8 cellular contexts compared by ENCODE assay signal in genomic region chr6:150865043-150865405, GRCh38. TPM values are rescaled to one million over a fixed set of nuclear protein-coding genes. Genes with fewer than 3 reads are reported as not detected.
DNase-seq lines count a peak whose midpoint lies in the region; ATAC-seq and TF ChIP-seq lines count a peak whose summit lies in the region.

No MANE protein-coding gene starts in this region.

- no peak for TF ChIP-seq POLR2A in right lobe of liver (IDR thresholded peaks at IDR 0.05)

- no peaks in the 10 kb centered on the region for H3K36me3 ChIP-seq in cardiac muscle cell
- H3K36me3 ChIP-seq in right lobe of liver, result no peaks in the 10 kb centered on the region
- no peaks in the 10 kb centered on the region for H3K36me3 ChIP-seq in upper lobe of right lung

- no peak for ATAC-seq in Right ventricle myocardium inferior
- no peak for ATAC-seq in right lobe of liver
- no peak for ATAC-seq in upper lobe of right lung
- ATAC-seq in GM21529 (IDR thresholded peaks at IDR 0.05; ENCODE audit: unreplicated experiment), result no peak
- no peak for ATAC-seq in GM19328 (IDR thresholded peaks at IDR 0.05; ENCODE audit: unreplicated experiment)

- H3K9me3 ChIP-seq in cardiac muscle cell (ENCODE audit: low read depth) (no peaks in the 10 kb centered on the region), right lobe of liver (no peaks in the 10 kb centered on the region), upper lobe of right lung (no peaks in the 10 kb centered on the region)

- WGBS in right lobe of liver (ENCODE audit: insufficient coverage, low coverage, low lambda C conversion rate, missing lambda C conversion rate), result 7% methylated on average over 5 of the region's 5 CpGs

- H3K4me1 ChIP-seq in cardiac muscle cell (ENCODE audit: low read depth), result peaks cover 12% of the 10 kb centered on the region
- H3K4me1 ChIP-seq in right lobe of liver, result peaks cover 0 to 7% (median 0%) of the 10 kb centered on the region in 4 donors
- H3K4me1 ChIP-seq in upper lobe of right lung, result peaks cover 5% of the 10 kb centered on the region

- peak overlapping the region; percentile 81 for H3K27ac ChIP-seq in cardiac muscle cell
- peak overlapping the region; percentile 67 to 89 (median 67) for H3K27ac ChIP-seq in right lobe of liver
- H3K27ac ChIP-seq in upper lobe of right lung, result peak overlapping the region; percentile 92

- intact Hi-C loops in Right ventricle myocardium inferior (cut with DNase I) (no loop called here), right lobe of liver (cut with DNase I) (no loop called here), upper lobe of right lung (cut with DNase I) (no loop called here)

- H3K4me3 ChIP-seq in cardiac muscle cell (peak overlapping the region; percentile 73), right lobe of liver (peak overlapping the region; percentile 77 to 82 (median 77)), upper lobe of right lung (peak overlapping the region; percentile 88)

- peak in 1 of 2 donors; percentile 33 for DNase-seq in cardiac muscle cell (ENCODE audit: low read depth in 1 of 2, low spot score in 1 of 2)
- DNase-seq in Right ventricle myocardium inferior (ENCODE audit: missing footprints), result no peak
- DNase-seq in amniotic epithelial cell (ENCODE audit: low read depth), result peak; percentile 36
- no peak for DNase-seq in right lobe of liver
- DNase-seq in upper lobe of right lung, result no peak
- no peak for DNase-seq in stimulated activated naive CD4-positive, alpha-beta T cell treated with Interleukin-2 at 50 U/mL for 16 hours (lab: John Stamatoyannopoulos, UW)

- H3K27me3 ChIP-seq in cardiac muscle cell, result no peaks in the 10 kb centered on the region
- no peaks in the 10 kb centered on the region for H3K27me3 ChIP-seq in right lobe of liver
- no peaks in the 10 kb centered on the region for H3K27me3 ChIP-seq in upper lobe of right lung

- no peak for TF ChIP-seq CTCF in cardiac muscle cell (IDR thresholded peaks at IDR 0.05; ENCODE audit: low read depth, low read length)
- no peak for TF ChIP-seq CTCF in right lobe of liver (IDR thresholded peaks at IDR 0.05)
- TF ChIP-seq CTCF in upper lobe of right lung (IDR thresholded peaks at IDR 0.05), result no peak

RNA-seq across cellular contexts. Expression of gene MTHFD1L, which starts 0.5 kb away (rescaled TPM):
- total RNA-seq in cardiac muscle cell (18.0 and 18.2 TPM in 2 replicates), Right ventricle myocardium inferior (3.4 TPM), right lobe of liver (10 to 100 TPM in 1 of 6 experiments, 1 to 10 TPM in 5; 1.7 to 11.5 (median 4.9) TPM), upper lobe of right lung (27.9 TPM)
- 32.8 and 37.9 TPM in 2 replicates for polyA plus RNA-seq in cardiac muscle cell
